In genomic region chr2:181891258-181891965, GRCh38 we compare ENCODE assay signal across 1 cellular context.
TF ChIP-seq lines count a peak whose summit lies in the region.

TSS of gene ITPRID2 (plus strand) at chr2:181891730. CDS start at chr2:181892067, 337 bp downstream.

TF ChIP-seq in K562, 482 proteins besides CTCF, POLR2A, EP300 and RAD21 (continued from another document and continues in another):
- TF ChIP-seq ZBTB40 (IDR thresholded peaks at IDR 0.05): peak; percentile 28; the same call in 1 of the 2 replicates
- no peak for TF ChIP-seq ZBTB40 (CRISPR knock-in tag; IDR thresholded peaks at IDR 0.05)
- no peak for TF ChIP-seq SNRNP70 (optimal IDR thresholded peaks at IDR 0.05; ENCODE audit: low read depth, low read length)
- TF ChIP-seq ZNF282 (CRISPR knock-in tag; IDR thresholded peaks at IDR 0.05): no peak
- no peak for TF ChIP-seq TSC22D4 (tag; IDR thresholded peaks at IDR 0.05)
- TF ChIP-seq RCOR1 (IDR thresholded peaks at IDR 0.05; ENCODE audit: borderline replicate concordance in 1 of 2, low read depth in 2 of 2, low read length in 2 of 2): peak in 1 of 2 experiments; percentile 48; a peak in 1 of 4 replicates
- TF ChIP-seq ZNF253 (CRISPR knock-in tag; conservative IDR thresholded peaks at IDR 0.05): no peak
- no peak for TF ChIP-seq ZNF316 (IDR thresholded peaks at IDR 0.05)
- TF ChIP-seq YBX1 (IDR thresholded peaks at IDR 0.05): no peak
- TF ChIP-seq ZNF695 (CRISPR knock-in tag; IDR thresholded peaks at IDR 0.05): no peak
- TF ChIP-seq ZNF583 (CRISPR knock-in tag; IDR thresholded peaks at IDR 0.05): no peak
- no peak for TF ChIP-seq ZKSCAN1 (IDR thresholded peaks at IDR 0.05; ENCODE audit: low read depth, low read length)
- no peak for TF ChIP-seq HES1 (IDR thresholded peaks at IDR 0.05; ENCODE audit: low read depth)
- TF ChIP-seq KDM5B (IDR thresholded peaks at IDR 0.05; ENCODE audit: insufficient replicate concordance, low read depth, low read length): peak; percentile 69
- peak; percentile 50 to 88; a peak in 2 of 4 replicates for TF ChIP-seq UBTF (IDR thresholded peaks at IDR 0.05; ENCODE audit: borderline replicate concordance in 1 of 2, low read depth in 2 of 2, low read length in 2 of 2)
- no peak for TF ChIP-seq PKNOX1 (IDR thresholded peaks at IDR 0.05)
- no peak for TF ChIP-seq SPI1 (IDR thresholded peaks at IDR 0.05; ENCODE audit: borderline replicate concordance, low read depth, low read length)
- TF ChIP-seq ZNF146 (CRISPR knock-in tag; IDR thresholded peaks at IDR 0.05; ENCODE audit: unreplicated experiment): no peak
- no peak for TF ChIP-seq DLX4 (CRISPR knock-in tag; IDR thresholded peaks at IDR 0.05)
- no peak for TF ChIP-seq NBN (IDR thresholded peaks at IDR 0.05; ENCODE audit: low read depth)
- TF ChIP-seq MCM5 (IDR thresholded peaks at IDR 0.05; ENCODE audit: low read depth): no peak
- no peak for TF ChIP-seq ZNF511 (CRISPR knock-in tag; IDR thresholded peaks at IDR 0.05)
- no peak for TF ChIP-seq ID3 (CRISPR knock-in tag; IDR thresholded peaks at IDR 0.05)
- TF ChIP-seq ID3 (tag; IDR thresholded peaks at IDR 0.05): no peak
- no peak for TF ChIP-seq CGGBP1 (CRISPR knock-in tag; IDR thresholded peaks at IDR 0.05)
- TF ChIP-seq NR4A1 (CRISPR knock-in tag; IDR thresholded peaks at IDR 0.05): no peak
- TF ChIP-seq NR4A1 (tag; IDR thresholded peaks at IDR 0.05): no peak
- TF ChIP-seq POLR2B (IDR thresholded peaks at IDR 0.05; ENCODE audit: low read depth, partially characterized antibody): peak; percentile 34
- TF ChIP-seq BCOR (IDR thresholded peaks at IDR 0.05): no peak
- TF ChIP-seq ZC3H11A (IDR thresholded peaks at IDR 0.05; ENCODE audit: low read depth, low read length): no peak
- no peak for TF ChIP-seq NELFE (IDR thresholded peaks at IDR 0.05; ENCODE audit: insufficient read depth, insufficient read length)
- TF ChIP-seq MYC (IDR thresholded peaks at IDR 0.05; ENCODE audit: low read depth, low read length): peak; percentile 12; the same call in 1 of the 2 replicates
- TF ChIP-seq MYC (CRISPR knock-in tag; IDR thresholded peaks at IDR 0.05; ENCODE audit: borderline replicate concordance, low read depth): no peak
- no peak for TF ChIP-seq NCOA1 (IDR thresholded peaks at IDR 0.05; ENCODE audit: low read depth)
- TF ChIP-seq ZNF445 (CRISPR knock-in tag; IDR thresholded peaks at IDR 0.05; ENCODE audit: low read depth): no peak
- peak; percentile 50; the same call in 1 of the 2 replicates for TF ChIP-seq ZBTB7A (IDR thresholded peaks at IDR 0.05; ENCODE audit: borderline replicate concordance, control insufficient read depth, low read depth, low read length)
- peak; percentile 19 for TF ChIP-seq TBP (optimal IDR thresholded peaks at IDR 0.05; ENCODE audit: low read depth, low read length)
- no peak for TF ChIP-seq ZNF407 (IDR thresholded peaks at IDR 0.05; ENCODE audit: low read depth)
- no peak for TF ChIP-seq HMG20B (CRISPR knock-in tag; IDR thresholded peaks at IDR 0.05)
